Comparison of ENCODE assay signal across 1 cellular context in the genomic region with DNA sequence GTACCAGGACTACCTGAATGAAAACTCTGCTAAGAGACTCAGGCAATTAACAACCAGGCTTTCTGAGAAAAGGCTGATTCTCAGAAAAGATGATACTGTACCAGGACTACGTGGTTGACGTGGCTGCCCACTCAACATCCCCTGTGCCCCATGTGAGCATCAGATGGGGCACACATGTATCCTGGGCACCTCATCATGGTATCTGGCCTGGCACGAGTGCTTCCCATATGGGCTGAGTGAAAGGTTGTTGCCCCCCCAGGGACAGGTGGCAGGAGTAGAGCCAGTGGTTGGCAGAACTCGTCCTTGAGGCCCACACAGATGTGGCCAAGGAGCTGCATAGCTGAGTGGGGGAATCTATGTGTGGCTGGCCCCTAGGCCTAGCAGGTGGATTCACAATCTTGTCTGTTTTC.
TF ChIP-seq lines count a peak whose summit lies in the region.

No MANE protein-coding gene starts in this region.

TF ChIP-seq in IMR-90, 13 proteins besides CTCF, POLR2A, EP300 and RAD21:
- TF ChIP-seq NFE2L2 (IDR thresholded peaks at IDR 0.05; ENCODE audit: low read depth, low read length): no peak
- TF ChIP-seq RCOR1 (IDR thresholded peaks at IDR 0.05; ENCODE audit: insufficient replicate concordance, low read length): no peak
- no peak for TF ChIP-seq MAFK (IDR thresholded peaks at IDR 0.05; ENCODE audit: low read depth, low read length)
- no peak for TF ChIP-seq USF2 (IDR thresholded peaks at IDR 0.05; ENCODE audit: low read depth, low read length)
- no peak for TF ChIP-seq CHD1 (IDR thresholded peaks at IDR 0.05; ENCODE audit: low read depth, low read length)
